Comparison of ENCODE assay signal across 23 cellular contexts in the genomic region with DNA sequence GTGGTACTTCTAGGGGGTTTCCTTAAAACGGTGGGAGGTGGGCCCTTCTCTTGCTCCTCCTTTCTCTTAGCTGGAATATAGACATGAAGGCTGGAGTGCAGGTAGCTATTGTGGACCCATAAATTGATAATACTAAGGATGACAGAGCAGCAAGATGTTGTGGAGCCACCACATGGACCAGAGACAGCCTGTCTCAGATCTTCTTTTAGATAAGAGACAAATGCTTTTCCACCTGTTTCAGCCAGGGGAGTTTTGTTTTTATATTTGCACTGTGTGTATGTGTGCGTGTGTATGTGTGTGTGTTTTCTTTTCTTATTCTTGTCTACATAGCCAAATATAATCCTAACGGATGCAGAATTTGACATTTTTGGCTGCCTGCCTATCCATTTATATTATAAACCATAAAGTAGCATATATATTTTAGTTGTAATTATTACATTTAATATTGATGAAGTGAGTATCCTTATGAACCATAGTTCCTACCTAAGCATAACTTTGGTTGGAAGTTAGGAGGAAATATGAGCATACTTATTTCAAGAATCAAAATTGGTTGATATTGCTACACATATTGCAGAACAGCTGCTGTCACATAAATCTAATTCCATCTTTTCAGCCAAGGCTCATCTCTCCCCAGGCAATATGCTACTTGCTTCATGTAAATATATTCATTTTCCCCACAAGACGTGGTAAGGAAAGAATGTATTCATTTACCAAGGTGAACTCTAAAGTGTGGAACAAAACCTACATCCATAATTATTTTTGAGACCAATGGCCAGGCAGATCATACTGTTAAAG.
"Had no signal": no experiment of that assay in that cellular context is flagged by ENCODE, and none has a peak within 500 bp of the region (broad histone marks: within the 10 kb centered on the region; RNA-seq: fewer than 3 reads in every experiment).

No MANE protein-coding gene starts in this region.

- H3K4me1 ChIP-seq: suprapubic skin had no signal

- H3K36me3 ChIP-seq: cardiac muscle cell, suprapubic skin, transverse colon had no signal

- H3K9me3 ChIP-seq: mucosa of descending colon, psoas muscle, suprapubic skin, transverse colon had no signal

- H3K27ac ChIP-seq: cardiac muscle cell, psoas muscle, suprapubic skin, transverse colon had no signal

- H3K27me3 ChIP-seq: cardiac muscle cell, suprapubic skin, transverse colon had no signal

- ATAC-seq: activated T-helper 17 cell treated with anti-CD3 and anti-CD28 coated beads, Interleukin-2, amount 50 U/mL, for 72 hours; effector memory CD8-positive, alpha-beta T cell; left ventricle myocardium superior; mucosa of descending colon; naive thymus-derived CD4-positive, alpha-beta T cell; right cardiac atrium; stimulated activated naive CD8-positive, alpha-beta T cell treated with anti-CD3 and anti-CD28 coated beads, Interleukin-15, amount 100 ng/mL, for 72 hours had no signal

- FAIRE-seq: small intestine had no signal

- H3K4me3 ChIP-seq: cardiac muscle cell, mucosa of descending colon, psoas muscle, suprapubic skin, transverse colon had no signal

- DNase-seq: activated CD4-positive, alpha-beta memory T cell treated with anti-CD3 and anti-CD28 coated beads, Interleukin-2, amount 10 ng/mL, durations not matched to agents 7 days and 5 days; activated CD4-positive, alpha-beta T cell treated with anti-CD3 and anti-CD28 coated beads for 48 hours; activated CD4-positive, CD25-positive, alpha-beta regulatory T cell; activated naive CD4-positive, alpha-beta T cell; activated naive CD8-positive, alpha-beta T cell treated with anti-CD3 and anti-CD28 coated beads, Interleukin-2, amount 10 ng/mL, durations not matched to agents 7 days and 5 days; activated T-cell treated with anti-CD3 and anti-CD28 coated beads, Interleukin-2, amount 50 U/mL, for 1 hour; amygdala; effector memory CD8-positive, alpha-beta T cell; immature natural killer cell; kidney glomerular epithelial cell; left ventricle myocardium superior; mucosa of descending colon; naive thymus-derived CD4-positive, alpha-beta T cell; psoas muscle; right cardiac atrium; small intestine; stimulated activated CD4-positive, alpha-beta T cell treated with anti-CD3 and anti-CD28 coated beads, Interleukin-15, amount 100 ng/mL, for 24 hours; stimulated activated CD4-positive, alpha-beta T cell treated with anti-CD3 and anti-CD28 coated beads, Interleukin-4, amount 100 ng/mL, for 1 hour; stimulated activated naive CD8-positive, alpha-beta T cell treated with anti-CD3 and anti-CD28 coated beads, Interleukin-15, amount 100 ng/mL, for 72 hours; transverse colon had no signal
